ENCODE assay signal across 34 cellular contexts in the genomic region with DNA sequence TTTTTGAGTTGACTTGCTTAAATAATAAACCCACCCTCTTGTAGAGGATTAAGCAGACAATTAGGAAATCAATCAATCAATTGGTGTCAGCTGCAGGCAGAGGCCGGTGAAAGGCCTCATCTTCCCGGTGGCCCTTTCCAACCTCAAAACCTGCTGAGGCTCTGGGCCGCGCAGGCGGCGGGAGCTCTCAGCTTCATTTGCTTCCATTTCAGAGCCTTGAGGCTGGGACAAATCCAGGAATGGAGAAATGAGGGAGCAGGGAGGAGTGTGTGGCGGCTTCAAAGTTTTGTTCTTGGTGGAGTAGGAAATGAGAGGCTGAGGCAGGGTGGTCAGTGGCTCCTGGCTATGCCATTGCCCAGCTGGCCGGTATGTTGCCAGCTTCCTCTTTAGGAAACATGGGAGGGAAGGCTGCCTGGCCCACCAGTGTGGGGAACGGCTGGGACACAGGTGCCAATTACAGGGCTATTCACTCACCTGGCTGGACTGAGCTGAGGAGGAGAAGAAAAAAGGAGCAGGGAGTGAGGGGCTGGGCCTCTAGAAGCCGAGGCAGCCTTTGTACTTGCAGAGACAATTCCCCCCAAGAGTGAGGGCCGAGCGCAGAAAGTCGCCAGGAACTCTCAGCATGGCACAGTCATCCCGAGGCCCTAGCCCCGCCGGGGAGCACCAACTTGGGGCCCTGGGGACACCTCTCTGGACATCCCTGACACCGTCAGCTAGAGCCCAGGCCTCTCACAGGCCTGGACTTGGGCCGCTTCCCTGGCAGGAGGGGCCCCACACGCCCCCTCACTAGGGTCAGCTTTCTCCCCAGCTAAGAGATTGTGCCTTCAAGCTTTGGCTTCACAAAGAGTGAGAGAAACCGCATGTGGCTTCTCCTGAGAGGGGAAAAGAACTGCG. TPM values are rescaled to one million over a fixed set of nuclear protein-coding genes. Genes with fewer than 3 reads are reported as not detected.
DNase-seq lines count a peak whose midpoint lies in the region; ATAC-seq and TF ChIP-seq lines count a peak whose summit lies in the region.
"Had no signal": no experiment of that assay in that cellular context is flagged by ENCODE, and none has a peak within 500 bp of the region (broad histone marks: within the 10 kb centered on the region; RNA-seq: fewer than 3 reads in every experiment).

No MANE protein-coding gene starts in this region.

- H3K27me3 ChIP-seq in A673 (replicated peaks; ENCODE audit: insufficient read depth, low read depth, low read length, poor library complexity): no peaks in the 10 kb centered on the region
- no peaks in the 10 kb centered on the region for H3K27me3 ChIP-seq in neuronal stem cell (ENCODE audit: control insufficient read depth in 3 of 3, insufficient read depth in 3 of 3, low read depth in 1 of 3, low read length in 3 of 3)

- no peak overlapping the region for H4K8ac ChIP-seq in neuronal stem cell (ENCODE audit: low read depth, low read length)

- no peak for DNase-seq in A673 (ENCODE audit: low spot score)
- no peak for DNase-seq in glutamatergic neuron
- DNase-seq in neuronal stem cell (ENCODE audit: low spot score): no peak
- DNase-seq in activated CD8-positive, alpha-beta memory T cell treated with anti-CD3 and anti-CD28 coated beads, Interleukin-2, amount 50 U/mL, for 4 hours: no peak
- no peak for DNase-seq in hypothalamus (lab: John Stamatoyannopoulos, UW)
- no peak for DNase-seq in central memory CD4-positive, alpha-beta T cell
- DNase-seq: activated CD4-positive, alpha-beta T cell treated with anti-CD3 and anti-CD28 coated beads for 48 hours; activated gamma-delta T cell; activated T-cell treated with anti-CD3 and anti-CD28 coated beads, Interleukin-2, amount 50 U/mL, for 1 hour; AML-193; CD8-positive, alpha-beta T cell; foreskin fibroblast; HCEC 1CT; Karpas-422; kidney; NCI-H146; NCI-H345; NCI-H69; ovary; Peyer's patch; SHP77; small intestine; stimulated activated naive B cell treated with anti-CD40 and anti-IgM and Interleukin-4, amounts not matched to agents 10 μg/mL and 1 μg/mL and 100 μg/mL, for 72 hours; substantia nigra had no signal

- POLR2A ChIA-PET in A673 (lab: Charles Lee; ENCODE audit: low non-redundant PET): interaction anchor here (0.5 to 1.1 kb wide), 4 partner anchors 12 to 776 kb away, joined by 3 to 6 read pairs (median 4); no protein-coding TSS in a partner anchor
- POLR2A ChIA-PET in HEK293 (lab: Yijun Ruan, JAX): no interaction called here

- H3K9me3 Mint-ChIP-seq in glutamatergic neuron (ENCODE audit: unreplicated experiment): peaks cover 3% of the 10 kb centered on the region
- H3K9me3 Mint-ChIP-seq: CD8-positive, alpha-beta T cell; central memory CD8-positive, alpha-beta T cell; dendritic cell treated with granulocyte-macrophage colony-stimulating factor and Interleukin-4, amounts not matched to agents 40 ng/mL and 50 ng/mL, for 4 days; mesothelial cell of epicardium; stimulated activated naive B cell treated with anti-CD40 and anti-IgM and Interleukin-4, amounts not matched to agents 10 μg/mL and 1 μg/mL and 100 μg/mL, for 72 hours; T-helper 2 cell treated with Interferon-gamma antibody and Interleukin-4, amounts not matched to agents 5 μg/mL and 100 μg/mL, for 36 hours had no signal

- peak overlapping the region; percentile 91 for H3K4me3 ChIP-seq in A673 (ENCODE audit: low read depth, low read length, poor library complexity, severe bottlenecking)
- no peak overlapping the region for H3K4me3 ChIP-seq in HEK293 (ENCODE audit: low read depth, low read length)
- H3K4me3 ChIP-seq in neuronal stem cell (ENCODE audit: low read length in 2 of 2): peak overlapping the region; percentile 9 to 61
- H3K4me3 ChIP-seq: ovary, Peyer's patch had no signal

- H3K36me3 Mint-ChIP-seq in glutamatergic neuron (ENCODE audit: unreplicated experiment): no peaks in the 10 kb centered on the region
- H3K36me3 Mint-ChIP-seq: CD8-positive, alpha-beta T cell; mesothelial cell of epicardium had no signal

- H3K36me3 ChIP-seq in A673 (ENCODE audit: insufficient read depth, low read length, poor library complexity, severe bottlenecking): peaks cover 45% of the 10 kb centered on the region
- no peaks in the 10 kb centered on the region for H3K36me3 ChIP-seq in HEK293 (ENCODE audit: control insufficient read depth in 2 of 2, insufficient read depth in 1 of 2, low read length in 2 of 2)
- H3K36me3 ChIP-seq in neuronal stem cell (replicated peaks in 1 of 2; ENCODE audit: control insufficient read depth in 2 of 2, insufficient read depth in 2 of 2, low read length in 2 of 2): peaks cover 17 to 70% of the 10 kb centered on the region in 2 donors
- H3K36me3 ChIP-seq: ovary, Peyer's patch had no signal

- no peak overlapping the region for H2AFZ ChIP-seq in neuronal stem cell (ENCODE audit: low read length)

- H3K4me1 Mint-ChIP-seq in glutamatergic neuron (ENCODE audit: low read depth, unreplicated experiment): peaks cover 16% of the 10 kb centered on the region

- peak overlapping the region; percentile 63 for H3K9ac ChIP-seq in neuronal stem cell (ENCODE audit: low read depth, low read length, poor library complexity)

- peak overlapping the region; percentile 72 for H3K4me3 Mint-ChIP-seq in glutamatergic neuron (ENCODE audit: unreplicated experiment)
- H3K4me3 Mint-ChIP-seq: dendritic cell treated with granulocyte-macrophage colony-stimulating factor and Interleukin-4, amounts not matched to agents 40 ng/mL and 50 ng/mL, for 4 days; mesothelial cell of epicardium had no signal

- no CpG with 5 or more reads among the region's 21 CpGs for WGBS in neuronal stem cell (ENCODE audit: extremely low coverage in 2 of 2, insufficient read length in 2 of 2, insufficient replicate concordance in 1 of 2), 2 donors

- intact Hi-C loops in A673 (cut with micrococcal nuclease; ENCODE audit: unreplicated experiment): loop anchor here (2.0 kb wide), 1 partner anchor 785 kb away; no protein-coding TSS in a partner anchor

- H3K14ac ChIP-seq in neuronal stem cell (ENCODE audit: low read length): no peak overlapping the region

- TF ChIP-seq CTCF in A673 (conservative IDR thresholded peaks at IDR 0.05; ENCODE audit: low read depth, low read length) (no peak), HEK293 (tag by site-specific recombination; IDR thresholded peaks at IDR 0.05) (no peak), glutamatergic neuron (IDR thresholded peaks at IDR 0.05; ENCODE audit: partially characterized antibody, unreplicated experiment) (no peak)

- BruUV-seq in A673 (replicated peaks; lab: Mats Ljungman, UMichigan): no TSS peak

- H3K9me3 ChIP-seq in A673 (ENCODE audit: low read depth, low read length, poor library complexity, severe bottlenecking) (no peaks in the 10 kb centered on the region), HEK293 (ENCODE audit: control insufficient read depth, insufficient read depth, low read depth, low read length) (no peaks in the 10 kb centered on the region), neuronal stem cell (replicated peaks in 1 of 2; ENCODE audit: control insufficient read depth in 2 of 2, insufficient read depth in 1 of 2, low read depth in 1 of 2, low read length in 2 of 2) (peaks cover 7 to 10% of the 10 kb centered on the region in 2 donors)
- H3K9me3 ChIP-seq: ovary, Peyer's patch had no signal

- no peak overlapping the region for H2BK12ac ChIP-seq in neuronal stem cell (ENCODE audit: low read length)

- no peak overlapping the region for H3K27ac Mint-ChIP-seq in glutamatergic neuron (ENCODE audit: unreplicated experiment)
- H3K27ac Mint-ChIP-seq: CD8-positive, alpha-beta T cell; dendritic cell treated with granulocyte-macrophage colony-stimulating factor and Interleukin-4, amounts not matched to agents 40 ng/mL and 50 ng/mL, for 4 days; mesothelial cell of epicardium; stimulated activated naive B cell treated with anti-CD40 and anti-IgM and Interleukin-4, amounts not matched to agents 10 μg/mL and 1 μg/mL and 100 μg/mL, for 72 hours; T-helper 2 cell treated with Interferon-gamma antibody and Interleukin-4, amounts not matched to agents 5 μg/mL and 100 μg/mL, for 36 hours had no signal

- peak overlapping the region; percentile 90 for H3K18ac ChIP-seq in neuronal stem cell (ENCODE audit: low read length)

- H3K23ac ChIP-seq in neuronal stem cell (ENCODE audit: low read depth, low read length, poor library complexity): no peak overlapping the region

- no peak overlapping the region for H2BK120ac ChIP-seq in neuronal stem cell (ENCODE audit: low read depth, low read length)

- CTCF ChIA-PET in A673 (lab: Charles Lee) (interaction anchor here (0.5 to 1.0 kb wide), 2 partner anchors 10 to 30 kb away, joined by 3 to 7 read pairs; no protein-coding TSS in a partner anchor), HEK293 (lab: Yijun Ruan, JAX) (interaction anchor here (0.9 to 1.4 kb wide), 3 partner anchors 12 to 16 kb away, joined by 4 to 5 read pairs (median 4); no protein-coding TSS in a partner anchor)

- peaks cover 49% of the 10 kb centered on the region for H3K4me1 ChIP-seq in A673 (ENCODE audit: insufficient read depth, low read length, poor library complexity, severe bottlenecking)
- no peaks in the 10 kb centered on the region for H3K4me1 ChIP-seq in HEK293 (ENCODE audit: control insufficient read depth, insufficient read depth, low read length)
- H3K4me1 ChIP-seq in neuronal stem cell (ENCODE audit: control insufficient read depth in 2 of 2, insufficient read depth in 1 of 2, low read depth in 1 of 2, low read length in 2 of 2): peaks cover 19 to 24% of the 10 kb centered on the region in 2 donors

- peaks cover 4% of the 10 kb centered on the region for H3K79me1 ChIP-seq in neuronal stem cell (ENCODE audit: low read depth, low read length)

- no peak for ATAC-seq in GM19395 (IDR thresholded peaks at IDR 0.05; ENCODE audit: unreplicated experiment)
- ATAC-seq: CD8-positive, alpha-beta T cell; esophagus mucosa; HepG2; stimulated activated naive B cell treated with anti-CD40 and anti-IgM and Interleukin-4, amounts not matched to agents 10 μg/mL and 1 μg/mL and 100 μg/mL, for 72 hours had no signal

- H2BK5ac ChIP-seq in neuronal stem cell (ENCODE audit: low read length): no peak overlapping the region

- no peak overlapping the region for H4K91ac ChIP-seq in neuronal stem cell (ENCODE audit: low read depth, low read length, poor library complexity)

- peak overlapping the region; percentile 93 for H3K27ac ChIP-seq in A673 (ENCODE audit: low read depth, low read length, poor library complexity, severe bottlenecking)
- no peak overlapping the region for H3K27ac ChIP-seq in HEK293 (ENCODE audit: extremely low read depth, low read depth, low read length)
- H3K27ac ChIP-seq in neuronal stem cell (replicated peaks; ENCODE audit: low read length): peak overlapping the region; percentile 86
- H3K27ac ChIP-seq: ovary, Peyer's patch, VCaP had no signal

- H2BK15ac ChIP-seq in neuronal stem cell (ENCODE audit: low read length): peak overlapping the region; percentile 75

- H2AK5ac ChIP-seq in neuronal stem cell (ENCODE audit: low read depth, low read length): no peak overlapping the region

- H3K4me2 ChIP-seq in neuronal stem cell (ENCODE audit: insufficient read depth, low read length, poor library complexity, severe bottlenecking): peak overlapping the region; percentile 59

- no peak overlapping the region for H3K4ac ChIP-seq in neuronal stem cell (ENCODE audit: low read length)

- H3K27me3 Mint-ChIP-seq in glutamatergic neuron (ENCODE audit: unreplicated experiment): peaks cover 19% of the 10 kb centered on the region

RNA-seq across cellular contexts. Expression of gene POU3F1, which starts 4.4 kb away (rescaled TPM):
- total RNA-seq in A673 (2021) (83.3 and 92.9 TPM in 2 replicates), glutamatergic neuron (ENCODE audit: unreplicated experiment) (9.3 TPM)
- polyA plus RNA-seq in neuronal stem cell (2013, experiment 1 of 2): 34.6 TPM
- polyA plus RNA-seq in neuronal stem cell (2013, experiment 2 of 2): 34.4 TPM
- total RNA-seq: HepG2, kidney, liver, Peyer's patch had no signal
- polyA plus RNA-seq: HepG2, liver, small intestine had no signal

RNA-seq across cellular contexts. Expression of gene UTP11, which starts 29.7 kb away (rescaled TPM):
- total RNA-seq in A673 (2021) (109 and 113 TPM in 2 replicates), glutamatergic neuron (ENCODE audit: unreplicated experiment) (34.6 TPM)
- polyA plus RNA-seq in neuronal stem cell (2013, experiment 1 of 2): 52.4 TPM
- polyA plus RNA-seq in neuronal stem cell (2013, experiment 2 of 2): 53.8 TPM

RNA-seq across cellular contexts. Expression of gene FHL3, which starts 36.9 kb away (rescaled TPM):
- 89.5 and 106 TPM in 2 replicates for total RNA-seq in A673 (2021)
- 20.0 TPM for total RNA-seq in glutamatergic neuron (ENCODE audit: unreplicated experiment)
- polyA plus RNA-seq in neuronal stem cell (2013, experiment 1 of 2): 26.5 TPM
- 25.9 TPM for polyA plus RNA-seq in neuronal stem cell (2013, experiment 2 of 2)

RNA-seq across cellular contexts. Expression of gene SF3A3, which starts 52.4 kb away (rescaled TPM):
- total RNA-seq in A673 (2021): 184 and 194 TPM in 2 replicates
- total RNA-seq in glutamatergic neuron (ENCODE audit: unreplicated experiment): 73.0 TPM
- polyA plus RNA-seq in neuronal stem cell (2013, experiment 1 of 2): 53.3 TPM
- polyA plus RNA-seq in neuronal stem cell (2013, experiment 2 of 2): 50.9 TPM
